26 cellular contexts compared by ENCODE assay signal in the genomic region with DNA sequence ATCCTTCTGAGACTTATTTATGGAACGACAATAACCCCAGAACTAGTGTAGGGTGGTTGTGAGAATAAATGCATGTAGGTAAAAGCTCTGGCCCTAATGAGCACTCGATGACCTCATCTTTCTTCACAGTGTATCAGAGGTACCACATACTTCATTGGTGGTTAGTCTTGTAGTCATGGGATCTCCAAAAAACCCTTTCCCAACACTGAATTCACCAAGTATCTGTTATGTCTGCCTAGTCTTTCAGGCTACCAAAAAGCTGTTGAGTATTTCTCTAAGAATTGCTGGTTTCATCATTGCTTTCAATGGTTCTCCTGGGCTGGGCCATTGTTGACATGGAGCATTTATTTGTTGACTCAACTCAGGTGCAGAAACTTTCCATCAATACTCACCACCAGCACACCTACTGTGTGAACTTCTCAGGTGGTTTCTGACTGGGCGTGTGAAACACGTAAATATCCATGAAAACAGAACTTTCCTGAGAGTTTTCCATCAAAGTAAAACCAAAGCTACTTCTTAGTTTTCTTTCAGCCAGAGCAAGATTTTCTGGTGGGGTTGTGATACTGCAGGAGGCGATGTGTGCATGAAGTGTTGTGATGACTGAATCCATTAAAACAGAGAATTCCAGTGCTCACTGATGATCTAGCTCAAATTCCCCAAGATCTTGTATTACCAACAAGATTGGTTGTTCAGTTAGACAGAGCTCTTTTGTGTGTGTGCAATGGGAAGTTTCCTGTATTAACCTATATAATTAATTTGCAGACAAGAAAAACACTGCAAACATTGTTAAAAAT. TPM values are rescaled to one million over a fixed set of nuclear protein-coding genes. Genes with fewer than 3 reads are reported as not detected.
DNase-seq lines count a peak whose midpoint lies in the region; ATAC-seq and TF ChIP-seq lines count a peak whose summit lies in the region.
"Had no signal": no experiment of that assay in that cellular context is flagged by ENCODE, and none has a peak within 500 bp of the region (broad histone marks: within the 10 kb centered on the region; RNA-seq: fewer than 3 reads in every experiment).

No MANE protein-coding gene starts in this region.

- H3K4me3 ChIP-seq in fibroblast of mammary gland (ENCODE audit: control insufficient read depth, low read depth, low read length) = no peak overlapping the region
- no peak overlapping the region for H3K4me3 ChIP-seq in vagina
- H3K4me3 ChIP-seq: lung, SK-N-MC, skin epidermis, upper lobe of left lung had no signal

- H3K4me1 ChIP-seq in vagina = peaks cover 10% of the 10 kb centered on the region

- no peaks in the 10 kb centered on the region for H3K27me3 Mint-ChIP-seq in progenitor cell of endocrine pancreas

- H3K27me3 ChIP-seq in vagina = no peaks in the 10 kb centered on the region
- H3K27me3 ChIP-seq: upper lobe of left lung had no signal

- H3K36me3 ChIP-seq in vagina = no peaks in the 10 kb centered on the region
- H3K36me3 ChIP-seq: upper lobe of left lung had no signal

- peak overlapping the region; percentile 89 for H3K27ac ChIP-seq in VCaP
- no peak overlapping the region for H3K27ac ChIP-seq in vagina
- H3K27ac ChIP-seq: HL-60, SK-N-MC, upper lobe of left lung had no signal

- H3K4me1 Mint-ChIP-seq in progenitor cell of endocrine pancreas (ENCODE audit: low read depth) = peaks cover 20% of the 10 kb centered on the region
- H3K4me1 Mint-ChIP-seq: activated CD8-positive, alpha-beta memory T cell treated with anti-CD3 and anti-CD28 coated beads, Interleukin-2, amount 10 ng/mL, durations not matched to agents 7 days and 5 days; endodermal cell; stimulated activated naive B cell treated with anti-CD40 and anti-IgM and Interleukin-4, amounts not matched to agents 10 μg/mL and 1 μg/mL and 100 μg/mL, for 72 hours had no signal

- peak overlapping the region; percentile 16 for H3K27ac Mint-ChIP-seq in progenitor cell of endocrine pancreas
- H3K27ac Mint-ChIP-seq: activated CD8-positive, alpha-beta memory T cell treated with anti-CD3 and anti-CD28 coated beads, Interleukin-2, amount 10 ng/mL, durations not matched to agents 7 days and 5 days; endodermal cell; natural killer cell treated with Interleukin-12 subunit alpha and Interleukin-12 subunit beta and Interleukin-15 and Interleukin-18, amount 100 ng/mL, for 72 hours; stimulated activated naive B cell treated with anti-CD40 and anti-IgM and Interleukin-4, amounts not matched to agents 10 μg/mL and 1 μg/mL and 100 μg/mL, for 72 hours had no signal

- intact Hi-C loops in vagina (cut with DNase I) = no loop called here

- ATAC-seq in HG03432 (IDR thresholded peaks at IDR 0.05; ENCODE audit: unreplicated experiment) (no peak), HG02588 (IDR thresholded peaks at IDR 0.05; ENCODE audit: unreplicated experiment) (no peak)
- ATAC-seq: activated CD8-positive, alpha-beta memory T cell treated with anti-CD3 and anti-CD28 coated beads, Interleukin-2, amount 10 ng/mL, durations not matched to agents 7 days and 5 days; stimulated activated naive B cell treated with anti-CD40 and anti-IgM and Interleukin-4, amounts not matched to agents 10 μg/mL and 1 μg/mL and 100 μg/mL, for 72 hours had no signal

- H3K36me3 Mint-ChIP-seq in progenitor cell of endocrine pancreas (ENCODE audit: insufficient read depth) = no peaks in the 10 kb centered on the region
- H3K36me3 Mint-ChIP-seq: activated CD8-positive, alpha-beta memory T cell treated with anti-CD3 and anti-CD28 coated beads, Interleukin-2, amount 10 ng/mL, durations not matched to agents 7 days and 5 days; CD14-positive monocyte; natural killer cell treated with Interleukin-12 subunit alpha and Interleukin-12 subunit beta and Interleukin-15 and Interleukin-18, amount 100 ng/mL, for 72 hours; stimulated activated naive B cell treated with anti-CD40 and anti-IgM and Interleukin-4, amounts not matched to agents 10 μg/mL and 1 μg/mL and 100 μg/mL, for 72 hours had no signal

- peaks cover 10% of the 10 kb centered on the region for H3K9me3 Mint-ChIP-seq in progenitor cell of endocrine pancreas (ENCODE audit: low read depth)
- H3K9me3 Mint-ChIP-seq: CD14-positive monocyte; endodermal cell; natural killer cell treated with Interleukin-12 subunit alpha and Interleukin-12 subunit beta and Interleukin-15 and Interleukin-18, amount 100 ng/mL, for 72 hours; stimulated activated naive B cell treated with anti-CD40 and anti-IgM and Interleukin-4, amounts not matched to agents 10 μg/mL and 1 μg/mL and 100 μg/mL, for 72 hours had no signal

- no peak for TF ChIP-seq POLR2A in vagina (IDR thresholded peaks at IDR 0.05)

- DNase-seq in M059J (ENCODE audit: low read depth) (peak; percentile 9), fibroblast of mammary gland (ENCODE audit: low read depth) (peak; percentile 50), progenitor cell of endocrine pancreas (ENCODE audit: low spot score, unreplicated experiment) (no peak), vagina (ENCODE audit: extremely low spot score in 2 of 2) (no peak)
- DNase-seq: activated CD4-positive, alpha-beta T cell treated with anti-CD3 and anti-CD28 coated beads, Interleukin-2, amount 50 U/mL, for 4 hours; activated CD8-positive, alpha-beta memory T cell treated with anti-CD3 and anti-CD28 coated beads, Interleukin-2, amount 10 ng/mL, durations not matched to agents 7 days and 5 days; activated gamma-delta T cell treated with Interleukin-2 at 50 U/mL for 16 hours; activated T-cell treated with anti-CD3 and anti-CD28 coated beads, Interleukin-2, amount 50 U/mL, for 48 hours; central memory CD4-positive, alpha-beta T cell; endodermal cell; hypothalamus; NCI-H1048; NCI-H187 treated with DMSO at 0.1 percent for 48 hours; NCI-H2171 treated with DMSO at 0.1 percent for 48 hours; NCI-H510A; stimulated activated naive B cell treated with anti-CD40 and anti-IgM and Interleukin-4, amounts not matched to agents 10 μg/mL and 1 μg/mL and 100 μg/mL, for 72 hours; upper lobe of left lung had no signal

- no peaks in the 10 kb centered on the region for H3K9me3 ChIP-seq in vagina
- H3K9me3 ChIP-seq: upper lobe of left lung had no signal

- H3K4me3 Mint-ChIP-seq in progenitor cell of endocrine pancreas (ENCODE audit: low read depth) = no peak overlapping the region
- H3K4me3 Mint-ChIP-seq: activated CD8-positive, alpha-beta memory T cell treated with anti-CD3 and anti-CD28 coated beads, Interleukin-2, amount 10 ng/mL, durations not matched to agents 7 days and 5 days; CD14-positive monocyte; endodermal cell; natural killer cell treated with Interleukin-12 subunit alpha and Interleukin-12 subunit beta and Interleukin-15 and Interleukin-18, amount 100 ng/mL, for 72 hours; stimulated activated naive B cell treated with anti-CD40 and anti-IgM and Interleukin-4, amounts not matched to agents 10 μg/mL and 1 μg/mL and 100 μg/mL, for 72 hours had no signal

- TF ChIP-seq CTCF in VCaP (conservative IDR thresholded peaks at IDR 0.05) (no peak), fibroblast of mammary gland (conservative IDR thresholded peaks at IDR 0.05; ENCODE audit: control insufficient read depth, insufficient read depth, low read depth, low read length) (no peak), progenitor cell of endocrine pancreas (IDR thresholded peaks at IDR 0.05; ENCODE audit: unreplicated experiment) (no peak), vagina (IDR thresholded peaks at IDR 0.05) (no peak)

RNA-seq across cellular contexts. Expression of a gene that starts 51.4 kb away (rescaled TPM):
- 20.5 and 24.0 TPM in 2 replicates for total RNA-seq in M059J (2014; rRNA removed; shearing (Covaris generic))
- total RNA-seq in progenitor cell of endocrine pancreas (31.6 and 34.2 TPM in 2 replicates), vagina (13.0 TPM)

Comparison
In these comparisons a context has a peak if more than half of its experiments do, and no peak if none do; other contexts are left out.
1. DNase-seq: peak in M059J (single experiment) and fibroblast of mammary gland (single experiment); none in progenitor cell of endocrine pancreas (single experiment) and vagina (0 of 2).